Comparison of ENCODE assay signal across 8 cellular contexts in genomic region chr5:41869739-41870620, GRCh38. TPM values are rescaled to one million over a fixed set of nuclear protein-coding genes. Genes with fewer than 3 reads are reported as not detected.
DNase-seq lines count a peak whose midpoint lies in the region; ATAC-seq and TF ChIP-seq lines count a peak whose summit lies in the region.

OXCT1 (minus strand) TSS chr5:41870425; CDS start chr5:41870358, 67 bp downstream.

- intact Hi-C loops in Caco-2 (cut with micrococcal nuclease; ENCODE audit: unreplicated experiment), result loop anchor here (1.0 kb wide), 3 partner anchors 14 to 55 kb away; partner anchors contain the start of genes FBXO4 and RIMOC1

- BruUV-seq in Caco-2 (replicated peaks; lab: Mats Ljungman, UMichigan), result TSS peak; percentile 27

- POLR2A ChIA-PET in Caco-2 (lab: Charles Lee), result interaction anchor here (0.6 to 1.1 kb wide), 2 partner anchors 34 to 55 kb away, joined by 3 to 4 read pairs; partner anchors contain the start of gene RIMOC1

- peaks cover 4% of the 10 kb centered on the region; the same call in 1 of the 2 replicates for H3K4me1 ChIP-seq in Caco-2

- H3K4me3 ChIP-seq in Caco-2 (ENCODE audit: low read depth, low read length), result peak within 1 kb of the TSS; percentile 64

- peak within 1 kb of the TSS; percentile 62 for H3K27ac Mint-ChIP-seq in Caco-2 (ENCODE audit: unreplicated experiment)

- peak within 1 kb of the TSS; percentile 74 for H3K4me3 Mint-ChIP-seq in Caco-2 (ENCODE audit: unreplicated experiment)

- no peaks in the 10 kb centered on the region for H3K36me3 Mint-ChIP-seq in Caco-2 (ENCODE audit: insufficient read depth, unreplicated experiment)

- no peaks in the 10 kb centered on the region for H3K9me3 Mint-ChIP-seq in Caco-2 (ENCODE audit: unreplicated experiment)

- peak; percentile 73 to 82 for DNase-seq in Caco-2
- DNase-seq in HT1080 (ENCODE audit: low read depth), result peak; percentile 83
- peak; percentile 98 for DNase-seq in NOMO-1 treated with dmso at 0.1 percent for 144 hours (lab: John Stamatoyannopoulos, UW; ENCODE audit: unreplicated experiment)
- DNase-seq in activated CD8-positive, alpha-beta memory T cell treated with anti-CD3 and anti-CD28 coated beads, Interleukin-2, amount 50 U/mL, for 24 hours (ENCODE audit: extremely low read depth), result peak; percentile 75
- DNase-seq in epidermal melanocyte (ENCODE audit: insufficient read length, low spot score), result peak; percentile 37
- peak; percentile 58 for DNase-seq in middle frontal gyrus (ENCODE audit: extremely low spot score, low spot score)
- DNase-seq in stimulated activated CD8-positive, alpha-beta memory T cell treated with anti-CD3 and anti-CD28 coated beads, Interleukin-2, amount 100 ng/mL, for 48 hours (ENCODE audit: low read depth in 2 of 2), result peak; percentile 83 to 88

- H3K4me1 Mint-ChIP-seq in Caco-2 (ENCODE audit: low read depth, unreplicated experiment), result peaks cover 7% of the 10 kb centered on the region

- H3K27me3 Mint-ChIP-seq in Caco-2 (ENCODE audit: insufficient read depth, unreplicated experiment), result no peaks in the 10 kb centered on the region

- peak; percentile 92 for ATAC-seq in GM21367 (IDR thresholded peaks at IDR 0.05; ENCODE audit: unreplicated experiment)

- no peak for TF ChIP-seq CTCF in Caco-2 (IDR thresholded peaks at IDR 0.05; ENCODE audit: insufficient read depth in 1 of 2, low read depth in 1 of 2, low read length in 1 of 2, severe bottlenecking in 1 of 2, unreplicated experiment in 1 of 2)

- H3K9me3 ChIP-seq in Caco-2, result no peaks in the 10 kb centered on the region

- CTCF ChIA-PET in Caco-2 (lab: Charles Lee), result no interaction called here

- H3K27me3 ChIP-seq in Caco-2 (replicated peaks; ENCODE audit: control insufficient read depth, insufficient read depth, low read length), result no peaks in the 10 kb centered on the region

- no peaks in the 10 kb centered on the region for H3K36me3 ChIP-seq in Caco-2 (ENCODE audit: control insufficient read depth, insufficient read depth, low read length)

RNA-seq across cellular contexts. Expression of gene OXCT1, which starts in this region (rescaled TPM):
- 20.6 and 22.5 TPM in 2 replicates for total RNA-seq in Caco-2 (2022)
- total RNA-seq in HT1080 (2014; rRNA removed; shearing (Covaris generic)), result 17.4 and 17.6 TPM in 2 replicates
- 19.5 and 23.7 TPM in 2 replicates for polyA plus RNA-seq in HT1080 (2015; cell fraction: cytosol; rRNA removed)
- 28.1 and 30.5 TPM in 2 replicates for polyA plus RNA-seq in HT1080 (2015; cell fraction: nucleus; rRNA removed)

Comparison
In these comparisons a context has a peak if more than half of its experiments do, and no peak if none do; other contexts are left out.
1. Peak in every context shown above with its lines: DNase-seq, ATAC-seq and H3K4me3 ChIP-seq.
2. DNase-seq: peak in every context shown above with its lines; median percentile 98 in NOMO-1 treated with dmso at 0.1 percent for 144 hours; 86 in stimulated activated CD8-positive, alpha-beta memory T cell treated with anti-CD3 and anti-CD28 coated beads, Interleukin-2, amount 100 ng/mL, for 48 hours; 83 in HT1080; 78 in Caco-2; 75 in activated CD8-positive, alpha-beta memory T cell treated with anti-CD3 and anti-CD28 coated beads, Interleukin-2, amount 50 U/mL, for 24 hours; 58 in middle frontal gyrus; 37 in epidermal melanocyte.